1 cellular context compared by ENCODE assay signal in the genomic region with DNA sequence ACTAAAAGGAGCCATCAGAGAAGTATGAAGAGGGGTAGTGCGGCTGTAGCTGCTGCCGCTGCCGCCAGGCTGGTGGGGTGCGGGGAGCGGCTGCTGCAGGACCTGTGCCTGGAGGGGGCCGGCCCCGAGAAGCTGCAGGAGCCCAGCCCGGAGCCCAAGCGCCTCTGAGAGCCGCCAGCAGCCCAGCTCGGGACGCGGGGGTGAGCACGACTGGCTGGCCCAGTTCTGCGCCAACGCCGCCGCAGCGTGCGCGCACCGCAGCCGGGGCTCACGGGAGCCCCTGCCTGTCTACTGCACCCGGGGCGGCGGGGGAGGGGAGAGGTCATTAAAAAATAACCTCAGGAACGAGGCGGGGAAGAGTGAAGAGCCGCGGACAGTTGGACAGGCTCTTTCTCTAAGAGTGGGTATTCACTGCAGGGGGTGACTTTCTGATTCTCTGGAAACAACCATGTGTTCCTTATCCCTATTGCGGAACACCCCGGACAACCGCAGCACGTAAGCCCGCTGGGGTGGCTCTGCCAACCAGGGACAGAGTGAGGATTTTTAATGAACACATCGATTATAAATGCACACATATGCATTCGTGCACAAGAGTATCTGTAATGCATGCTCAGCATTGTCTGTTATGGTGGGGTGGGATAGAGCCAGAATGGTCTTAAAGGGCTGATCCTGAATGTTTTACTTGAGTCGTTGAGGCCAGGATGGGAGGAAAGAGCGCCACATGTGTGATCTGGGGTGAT.
TF ChIP-seq lines count a peak whose summit lies in the region.

No MANE protein-coding gene starts in this region.

TF ChIP-seq in HepG2, 621 proteins besides CTCF, POLR2A, EP300 and RAD21 (continued from another document and continues in another):
- TF ChIP-seq, protein P1, sequence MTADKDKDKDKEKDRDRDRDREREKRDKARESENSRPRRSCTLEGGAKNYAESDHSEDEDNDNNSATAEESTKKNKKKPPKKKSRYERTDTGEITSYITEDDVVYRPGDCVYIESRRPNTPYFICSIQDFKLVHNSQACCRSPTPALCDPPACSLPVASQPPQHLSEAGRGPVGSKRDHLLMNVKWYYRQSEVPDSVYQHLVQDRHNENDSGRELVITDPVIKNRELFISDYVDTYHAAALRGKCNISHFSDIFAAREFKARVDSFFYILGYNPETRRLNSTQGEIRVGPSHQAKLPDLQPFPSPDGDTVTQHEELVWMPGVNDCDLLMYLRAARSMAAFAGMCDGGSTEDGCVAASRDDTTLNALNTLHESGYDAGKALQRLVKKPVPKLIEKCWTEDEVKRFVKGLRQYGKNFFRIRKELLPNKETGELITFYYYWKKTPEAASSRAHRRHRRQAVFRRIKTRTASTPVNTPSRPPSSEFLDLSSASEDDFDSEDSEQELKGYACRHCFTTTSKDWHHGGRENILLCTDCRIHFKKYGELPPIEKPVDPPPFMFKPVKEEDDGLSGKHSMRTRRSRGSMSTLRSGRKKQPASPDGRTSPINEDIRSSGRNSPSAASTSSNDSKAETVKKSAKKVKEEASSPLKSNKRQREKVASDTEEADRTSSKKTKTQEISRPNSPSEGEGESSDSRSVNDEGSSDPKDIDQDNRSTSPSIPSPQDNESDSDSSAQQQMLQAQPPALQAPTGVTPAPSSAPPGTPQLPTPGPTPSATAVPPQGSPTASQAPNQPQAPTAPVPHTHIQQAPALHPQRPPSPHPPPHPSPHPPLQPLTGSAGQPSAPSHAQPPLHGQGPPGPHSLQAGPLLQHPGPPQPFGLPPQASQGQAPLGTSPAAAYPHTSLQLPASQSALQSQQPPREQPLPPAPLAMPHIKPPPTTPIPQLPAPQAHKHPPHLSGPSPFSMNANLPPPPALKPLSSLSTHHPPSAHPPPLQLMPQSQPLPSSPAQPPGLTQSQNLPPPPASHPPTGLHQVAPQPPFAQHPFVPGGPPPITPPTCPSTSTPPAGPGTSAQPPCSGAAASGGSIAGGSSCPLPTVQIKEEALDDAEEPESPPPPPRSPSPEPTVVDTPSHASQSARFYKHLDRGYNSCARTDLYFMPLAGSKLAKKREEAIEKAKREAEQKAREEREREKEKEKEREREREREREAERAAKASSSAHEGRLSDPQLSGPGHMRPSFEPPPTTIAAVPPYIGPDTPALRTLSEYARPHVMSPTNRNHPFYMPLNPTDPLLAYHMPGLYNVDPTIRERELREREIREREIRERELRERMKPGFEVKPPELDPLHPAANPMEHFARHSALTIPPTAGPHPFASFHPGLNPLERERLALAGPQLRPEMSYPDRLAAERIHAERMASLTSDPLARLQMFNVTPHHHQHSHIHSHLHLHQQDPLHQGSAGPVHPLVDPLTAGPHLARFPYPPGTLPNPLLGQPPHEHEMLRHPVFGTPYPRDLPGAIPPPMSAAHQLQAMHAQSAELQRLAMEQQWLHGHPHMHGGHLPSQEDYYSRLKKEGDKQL (CRISPR knock-in tag; IDR thresholded peaks at IDR 0.05; ENCODE audit: low read depth), result no peak
- no peak; a peak in 1 of 4 replicates for TF ChIP-seq REST (IDR thresholded peaks at IDR 0.05; ENCODE audit: borderline replicate concordance in 1 of 2, low read depth in 1 of 2, low read length in 2 of 2)
- 0 out of 2 replicates have a peak, but pooled peaks have one; percentile 12 for TF ChIP-seq ZNF264 (CRISPR knock-in tag; IDR thresholded peaks at IDR 0.05)
- TF ChIP-seq FOXK1 (CRISPR knock-in tag; IDR thresholded peaks at IDR 0.05; ENCODE audit: borderline replicate concordance, low read depth), result no peak
- TF ChIP-seq NCOA1 (CRISPR knock-in tag; IDR thresholded peaks at IDR 0.05), result no peak
- TF ChIP-seq MTA3 (CRISPR knock-in tag; IDR thresholded peaks at IDR 0.05), result no peak
- TF ChIP-seq ZNF792 (CRISPR knock-in tag; IDR thresholded peaks at IDR 0.05), result no peak
- TF ChIP-seq ZNF772 (CRISPR knock-in tag; IDR thresholded peaks at IDR 0.05), result no peak
- TF ChIP-seq TBX2 (CRISPR knock-in tag; IDR thresholded peaks at IDR 0.05; ENCODE audit: borderline replicate concordance), result peak; percentile 68
- TF ChIP-seq ZFAT (CRISPR knock-in tag; conservative IDR thresholded peaks at IDR 0.05), result no peak
- TF ChIP-seq ZNF777 (CRISPR knock-in tag; IDR thresholded peaks at IDR 0.05), result peak; percentile 61
- TF ChIP-seq ZNF232 (CRISPR knock-in tag; IDR thresholded peaks at IDR 0.05; ENCODE audit: borderline replicate concordance), result no peak
- no peak for TF ChIP-seq CSRNP2 (CRISPR knock-in tag; conservative IDR thresholded peaks at IDR 0.05; ENCODE audit: low read depth)
- TF ChIP-seq BORCS8-MEF2B (CRISPR knock-in tag; IDR thresholded peaks at IDR 0.05), result no peak
- no peak for TF ChIP-seq ARNTL (CRISPR knock-in tag; IDR thresholded peaks at IDR 0.05)
- TF ChIP-seq ZNF563 (CRISPR knock-in tag; IDR thresholded peaks at IDR 0.05), result 0 out of 2 replicates have a peak, but pooled peaks have one; percentile 51
- TF ChIP-seq ETS1 (CRISPR knock-in tag; IDR thresholded peaks at IDR 0.05), result no peak
- TF ChIP-seq SIN3A (IDR thresholded peaks at IDR 0.05; ENCODE audit: borderline replicate concordance, low read depth, low read length), result peak; percentile 63; the same call in 1 of the 2 replicates
- TF ChIP-seq, protein P2, sequence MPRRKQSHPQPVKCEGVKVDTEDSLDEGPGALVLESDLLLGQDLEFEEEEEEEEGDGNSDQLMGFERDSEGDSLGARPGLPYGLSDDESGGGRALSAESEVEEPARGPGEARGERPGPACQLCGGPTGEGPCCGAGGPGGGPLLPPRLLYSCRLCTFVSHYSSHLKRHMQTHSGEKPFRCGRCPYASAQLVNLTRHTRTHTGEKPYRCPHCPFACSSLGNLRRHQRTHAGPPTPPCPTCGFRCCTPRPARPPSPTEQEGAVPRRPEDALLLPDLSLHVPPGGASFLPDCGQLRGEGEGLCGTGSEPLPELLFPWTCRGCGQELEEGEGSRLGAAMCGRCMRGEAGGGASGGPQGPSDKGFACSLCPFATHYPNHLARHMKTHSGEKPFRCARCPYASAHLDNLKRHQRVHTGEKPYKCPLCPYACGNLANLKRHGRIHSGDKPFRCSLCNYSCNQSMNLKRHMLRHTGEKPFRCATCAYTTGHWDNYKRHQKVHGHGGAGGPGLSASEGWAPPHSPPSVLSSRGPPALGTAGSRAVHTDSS (CRISPR knock-in tag; conservative IDR thresholded peaks at IDR 0.05), result no peak
- TF ChIP-seq ZFP62 (CRISPR knock-in tag; IDR thresholded peaks at IDR 0.05), result no peak
- no peak for TF ChIP-seq ADNP (CRISPR knock-in tag; IDR thresholded peaks at IDR 0.05)
- TF ChIP-seq, protein P3, sequence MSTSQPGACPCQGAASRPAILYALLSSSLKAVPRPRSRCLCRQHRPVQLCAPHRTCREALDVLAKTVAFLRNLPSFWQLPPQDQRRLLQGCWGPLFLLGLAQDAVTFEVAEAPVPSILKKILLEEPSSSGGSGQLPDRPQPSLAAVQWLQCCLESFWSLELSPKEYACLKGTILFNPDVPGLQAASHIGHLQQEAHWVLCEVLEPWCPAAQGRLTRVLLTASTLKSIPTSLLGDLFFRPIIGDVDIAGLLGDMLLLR (CRISPR knock-in tag; IDR thresholded peaks at IDR 0.05), result no peak
- no peak for TF ChIP-seq SNAPC2 (CRISPR knock-in tag; IDR thresholded peaks at IDR 0.05)
- TF ChIP-seq ZNF451 (CRISPR knock-in tag; IDR thresholded peaks at IDR 0.05), result no peak
- TF ChIP-seq PAX8 (CRISPR knock-in tag; IDR thresholded peaks at IDR 0.05; ENCODE audit: borderline replicate concordance), result no peak
- 0 out of 2 replicates have a peak, but pooled peaks have one; percentile 52 for TF ChIP-seq TEAD2 (CRISPR knock-in tag; IDR thresholded peaks at IDR 0.05)
- TF ChIP-seq RBM39 (IDR thresholded peaks at IDR 0.05; ENCODE audit: low read depth, low read length, poor library complexity, severe bottlenecking), result peak; percentile 79
- no peak for TF ChIP-seq ZNF816 (CRISPR knock-in tag; IDR thresholded peaks at IDR 0.05; ENCODE audit: borderline replicate concordance)
- no peak for TF ChIP-seq ZNF10 (CRISPR knock-in tag; IDR thresholded peaks at IDR 0.05; ENCODE audit: borderline replicate concordance, low read depth)
- no peak for TF ChIP-seq ZNF75D (CRISPR knock-in tag; IDR thresholded peaks at IDR 0.05; ENCODE audit: borderline replicate concordance)
- TF ChIP-seq BRCA1 (CRISPR knock-in tag; IDR thresholded peaks at IDR 0.05), result peak; percentile 47; the same call in 1 of the 2 replicates
- TF ChIP-seq ELF4 (CRISPR knock-in tag; IDR thresholded peaks at IDR 0.05; ENCODE audit: borderline replicate concordance), result no peak
- no peak for TF ChIP-seq ZNF652 (CRISPR knock-in tag; IDR thresholded peaks at IDR 0.05; ENCODE audit: borderline replicate concordance, low read depth)
- no peak for TF ChIP-seq ZBTB8A (CRISPR knock-in tag; IDR thresholded peaks at IDR 0.05; ENCODE audit: borderline replicate concordance, low read depth)
- no peak for TF ChIP-seq FOSL1 (CRISPR knock-in tag; IDR thresholded peaks at IDR 0.05; ENCODE audit: borderline replicate concordance)
- no peak for TF ChIP-seq ZNF20 (CRISPR knock-in tag; IDR thresholded peaks at IDR 0.05)
- no peak for TF ChIP-seq ZBTB49 (CRISPR knock-in tag; IDR thresholded peaks at IDR 0.05; ENCODE audit: borderline replicate concordance)
- TF ChIP-seq FOXP1 (IDR thresholded peaks at IDR 0.05), result no peak
- TF ChIP-seq FOXP1 (CRISPR knock-in tag; IDR thresholded peaks at IDR 0.05), result no peak
- TF ChIP-seq ATF6 (CRISPR knock-in tag; conservative IDR thresholded peaks at IDR 0.05), result no peak
